ENCODE assay signal across 10 cellular contexts in the genomic region with DNA sequence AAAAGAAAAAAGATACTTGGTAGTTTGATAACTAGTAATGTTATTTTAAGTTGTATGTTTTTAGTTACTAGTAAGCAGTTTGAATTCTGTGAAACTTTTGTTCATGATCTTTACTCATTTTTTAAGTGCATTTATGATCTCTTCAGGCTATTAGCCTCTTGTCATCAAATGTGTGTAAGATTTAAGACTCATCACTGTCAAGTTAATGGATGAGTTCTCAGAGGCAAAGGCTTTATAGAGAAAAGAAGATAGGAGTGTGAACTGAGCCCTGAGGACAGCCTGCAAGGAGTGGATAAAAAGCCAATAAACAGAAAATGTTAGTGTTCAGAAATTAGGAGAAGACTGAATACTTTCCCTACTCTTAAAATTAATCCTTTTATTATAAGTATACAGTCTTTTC. TPM values are rescaled to one million over a fixed set of nuclear protein-coding genes. Genes with fewer than 3 reads are reported as not detected.
DNase-seq lines count a peak whose midpoint lies in the region; ATAC-seq and TF ChIP-seq lines count a peak whose summit lies in the region.
"Had no signal": no experiment of that assay in that cellular context is flagged by ENCODE, and none has a peak within 500 bp of the region (broad histone marks: within the 10 kb centered on the region; RNA-seq: fewer than 3 reads in every experiment).

No MANE protein-coding gene starts in this region.

- no peak for TF ChIP-seq POLR2A in gastroesophageal sphincter (IDR thresholded peaks at IDR 0.05)
- no peak for TF ChIP-seq POLR2A in tibial nerve (IDR thresholded peaks at IDR 0.05)

- peaks cover 43% of the 10 kb centered on the region for H3K36me3 Mint-ChIP-seq in activated naive CD4-positive, alpha-beta T cell treated with anti-CD3 and anti-CD28 coated beads, Interleukin-2, amount 10 ng/mL, durations not matched to agents 7 days and 5 days
- peaks cover 33% of the 10 kb centered on the region for H3K36me3 Mint-ChIP-seq in WTC11

- CTCF ChIA-PET in activated naive CD4-positive, alpha-beta T cell treated with anti-CD3 and anti-CD28 coated beads, Interleukin-2, amount 10 ng/mL, durations not matched to agents 7 days and 5 days (lab: Charles Lee) = interaction anchor here (1.1 to 3.5 kb wide), 4 partner anchors 11 to 42 kb away, joined by 4 to 11 read pairs (median 8); no protein-coding TSS in a partner anchor
- CTCF ChIA-PET in WTC11 (lab: Charles Lee) = no interaction called here

- DNase-seq in activated naive CD4-positive, alpha-beta T cell treated with anti-CD3 and anti-CD28 coated beads, Interleukin-2, amount 10 ng/mL, durations not matched to agents 7 days and 5 days = no peak
- DNase-seq in activated naive CD4-positive, alpha-beta T cell (lab: John Stamatoyannopoulos, UW) = no peak
- DNase-seq in WTC11 (ENCODE audit: low spot score) = no peak
- DNase-seq in tibial nerve (ENCODE audit: low spot score in 2 of 2) = no peak
- DNase-seq in coronary artery (ENCODE audit: low spot score) = no peak
- no peak for DNase-seq in amygdala (lab: John Stamatoyannopoulos, UW)
- DNase-seq in omental fat pad (ENCODE audit: low spot score) = no peak
- DNase-seq: activated effector memory CD4-positive, alpha-beta T cell treated with Interleukin-2 at 50 U/mL for 16 hours; NCI-H2107 had no signal

- H3K4me3 Mint-ChIP-seq in activated naive CD4-positive, alpha-beta T cell treated with anti-CD3 and anti-CD28 coated beads, Interleukin-2, amount 10 ng/mL, durations not matched to agents 7 days and 5 days = peak overlapping the region; percentile 50
- no peak overlapping the region for H3K4me3 Mint-ChIP-seq in WTC11

- TF ChIP-seq EP300 in gastroesophageal sphincter (IDR thresholded peaks at IDR 0.05) (no peak), tibial nerve (IDR thresholded peaks at IDR 0.05) (no peak)

- H3K4me3 ChIP-seq in gastroesophageal sphincter = no peak overlapping the region
- no peak overlapping the region for H3K4me3 ChIP-seq in tibial nerve
- no peak overlapping the region for H3K4me3 ChIP-seq in coronary artery

- H3K4me1 ChIP-seq in gastroesophageal sphincter (peaks cover 22 to 100% (median 39%) of the 10 kb centered on the region in 3 donors), tibial nerve (peaks cover 0 to 92% (median 72%) of the 10 kb centered on the region in 4 donors)

- H3K27me3 Mint-ChIP-seq in activated naive CD4-positive, alpha-beta T cell treated with anti-CD3 and anti-CD28 coated beads, Interleukin-2, amount 10 ng/mL, durations not matched to agents 7 days and 5 days = no peaks in the 10 kb centered on the region
- H3K27me3 Mint-ChIP-seq in WTC11 (ENCODE audit: low read depth) = no peaks in the 10 kb centered on the region

- POLR2A ChIA-PET in WTC11 (lab: Charles Lee) = no interaction called here

- peak overlapping the region; percentile 88 to 93 (median 92) for H3K27ac ChIP-seq in gastroesophageal sphincter
- H3K27ac ChIP-seq in tibial nerve = peak overlapping the region in 3 of 4 donors; percentile 86 to 95 (median 89)
- no peak overlapping the region for H3K27ac ChIP-seq in coronary artery

- no peaks in the 10 kb centered on the region for H3K9me3 ChIP-seq in gastroesophageal sphincter
- no peaks in the 10 kb centered on the region for H3K9me3 ChIP-seq in tibial nerve

- no peaks in the 10 kb centered on the region for H3K9me3 Mint-ChIP-seq in activated naive CD4-positive, alpha-beta T cell treated with anti-CD3 and anti-CD28 coated beads, Interleukin-2, amount 10 ng/mL, durations not matched to agents 7 days and 5 days
- H3K9me3 Mint-ChIP-seq in WTC11 = no peaks in the 10 kb centered on the region

- no peaks in the 10 kb centered on the region for H3K27me3 ChIP-seq in gastroesophageal sphincter
- H3K27me3 ChIP-seq in tibial nerve = no peaks in the 10 kb centered on the region

- H3K27ac Mint-ChIP-seq in activated naive CD4-positive, alpha-beta T cell treated with anti-CD3 and anti-CD28 coated beads, Interleukin-2, amount 10 ng/mL, durations not matched to agents 7 days and 5 days = peak overlapping the region; percentile 100
- H3K27ac Mint-ChIP-seq in WTC11 = peak overlapping the region; percentile 97

- H3K36me3 ChIP-seq in gastroesophageal sphincter (no peaks in the 10 kb centered on the region), tibial nerve (no peaks in the 10 kb centered on the region)

- ATAC-seq in WTC11 = no peak
- ATAC-seq in gastroesophageal sphincter = no peak
- no peak for ATAC-seq in omental fat pad (ENCODE audit: low FRiP score)

- peaks cover 82% of the 10 kb centered on the region for H3K4me1 Mint-ChIP-seq in activated naive CD4-positive, alpha-beta T cell treated with anti-CD3 and anti-CD28 coated beads, Interleukin-2, amount 10 ng/mL, durations not matched to agents 7 days and 5 days
- peaks cover 27% of the 10 kb centered on the region for H3K4me1 Mint-ChIP-seq in WTC11

- TF ChIP-seq CTCF in WTC11 (IDR thresholded peaks at IDR 0.05) (no peak), gastroesophageal sphincter (IDR thresholded peaks at IDR 0.05) (no peak), tibial nerve (IDR thresholded peaks at IDR 0.05) (no peak), coronary artery (IDR thresholded peaks at IDR 0.05) (no peak), omental fat pad (IDR thresholded peaks at IDR 0.05) (no peak)

TF ChIP-seq in WTC11, 78 proteins besides CTCF, POLR2A, EP300 and RAD21 (continues in another document):
- TF ChIP-seq, protein P1, sequence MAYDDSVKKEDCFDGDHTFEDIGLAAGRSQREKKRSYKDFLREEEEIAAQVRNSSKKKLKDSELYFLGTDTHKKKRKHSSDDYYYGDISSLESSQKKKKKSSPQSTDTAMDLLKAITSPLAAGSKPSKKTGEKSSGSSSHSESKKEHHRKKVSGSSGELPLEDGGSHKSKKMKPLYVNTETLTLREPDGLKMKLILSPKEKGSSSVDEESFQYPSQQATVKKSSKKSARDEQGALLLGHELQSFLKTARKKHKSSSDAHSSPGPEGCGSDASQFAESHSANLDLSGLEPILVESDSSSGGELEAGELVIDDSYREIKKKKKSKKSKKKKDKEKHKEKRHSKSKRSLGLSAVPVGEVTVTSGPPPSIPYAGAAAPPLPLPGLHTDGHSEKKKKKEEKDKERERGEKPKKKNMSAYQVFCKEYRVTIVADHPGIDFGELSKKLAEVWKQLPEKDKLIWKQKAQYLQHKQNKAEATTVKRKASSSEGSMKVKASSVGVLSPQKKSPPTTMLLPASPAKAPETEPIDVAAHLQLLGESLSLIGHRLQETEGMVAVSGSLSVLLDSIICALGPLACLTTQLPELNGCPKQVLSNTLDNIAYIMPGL (CRISPR knock-in tag; IDR thresholded peaks at IDR 0.05) = no peak
- TF ChIP-seq, protein P2, sequence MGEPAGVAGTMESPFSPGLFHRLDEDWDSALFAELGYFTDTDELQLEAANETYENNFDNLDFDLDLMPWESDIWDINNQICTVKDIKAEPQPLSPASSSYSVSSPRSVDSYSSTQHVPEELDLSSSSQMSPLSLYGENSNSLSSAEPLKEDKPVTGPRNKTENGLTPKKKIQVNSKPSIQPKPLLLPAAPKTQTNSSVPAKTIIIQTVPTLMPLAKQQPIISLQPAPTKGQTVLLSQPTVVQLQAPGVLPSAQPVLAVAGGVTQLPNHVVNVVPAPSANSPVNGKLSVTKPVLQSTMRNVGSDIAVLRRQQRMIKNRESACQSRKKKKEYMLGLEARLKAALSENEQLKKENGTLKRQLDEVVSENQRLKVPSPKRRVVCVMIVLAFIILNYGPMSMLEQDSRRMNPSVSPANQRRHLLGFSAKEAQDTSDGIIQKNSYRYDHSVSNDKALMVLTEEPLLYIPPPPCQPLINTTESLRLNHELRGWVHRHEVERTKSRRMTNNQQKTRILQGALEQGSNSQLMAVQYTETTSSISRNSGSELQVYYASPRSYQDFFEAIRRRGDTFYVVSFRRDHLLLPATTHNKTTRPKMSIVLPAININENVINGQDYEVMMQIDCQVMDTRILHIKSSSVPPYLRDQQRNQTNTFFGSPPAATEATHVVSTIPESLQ (CRISPR knock-in tag; IDR thresholded peaks at IDR 0.05) = no peak
- no peak for TF ChIP-seq CREB1 (CRISPR knock-in tag; IDR thresholded peaks at IDR 0.05)
- TF ChIP-seq CREM (CRISPR knock-in tag; IDR thresholded peaks at IDR 0.05) = no peak
- TF ChIP-seq, protein P3, sequence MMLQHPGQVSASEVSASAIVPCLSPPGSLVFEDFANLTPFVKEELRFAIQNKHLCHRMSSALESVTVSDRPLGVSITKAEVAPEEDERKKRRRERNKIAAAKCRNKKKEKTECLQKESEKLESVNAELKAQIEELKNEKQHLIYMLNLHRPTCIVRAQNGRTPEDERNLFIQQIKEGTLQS (CRISPR knock-in tag; conservative IDR thresholded peaks at IDR 0.05) = no peak
- TF ChIP-seq ZNF121 (CRISPR knock-in tag; IDR thresholded peaks at IDR 0.05) = no peak
- no peak for TF ChIP-seq SMAD4 (CRISPR knock-in tag; IDR thresholded peaks at IDR 0.05)
- TF ChIP-seq ERG (CRISPR knock-in tag; IDR thresholded peaks at IDR 0.05) = no peak
- TF ChIP-seq NR2C2 (CRISPR knock-in tag; IDR thresholded peaks at IDR 0.05) = no peak

RNA-seq across cellular contexts. Expression of gene NDUFV2, which starts 13.5 kb away (rescaled TPM):
- total RNA-seq in WTC11 (2021) = 165 to 192 TPM (median 167 TPM) in 3 replicates
- 100 to 1,000 TPM; 136 to 230 (median 176) TPM for total RNA-seq in gastroesophageal sphincter
- 10 to 100 TPM; 62.4 to 91.3 (median 74.6) TPM for total RNA-seq in tibial nerve
- total RNA-seq in omental fat pad = 10 to 100 TPM; 86.1 to 92.1 (median 88.8) TPM

RNA-seq across cellular contexts. Expression of gene ANKRD12, which starts 20.6 kb away (rescaled TPM):
- 42.2 to 44.7 TPM (median 43.4 TPM) in 3 replicates for total RNA-seq in WTC11 (2021)
- total RNA-seq in gastroesophageal sphincter = 100 to 1,000 TPM in 3 of 4 donors, 10 to 100 TPM in 1; 84.7 to 137 (median 122) TPM
- 10 to 100 TPM; 43.5 to 59.7 (median 52.7) TPM for total RNA-seq in tibial nerve
- total RNA-seq in omental fat pad = 10 to 100 TPM; 45.6 to 58.6 (median 47.4) TPM

Comparison
In these comparisons a context has a peak if more than half of its experiments do, and no peak if none do; other contexts are left out.
1. H3K27ac ChIP-seq: peak in gastroesophageal sphincter (4 of 4) and tibial nerve (3 of 4); none in coronary artery (0 of 2).